In the genomic region with DNA sequence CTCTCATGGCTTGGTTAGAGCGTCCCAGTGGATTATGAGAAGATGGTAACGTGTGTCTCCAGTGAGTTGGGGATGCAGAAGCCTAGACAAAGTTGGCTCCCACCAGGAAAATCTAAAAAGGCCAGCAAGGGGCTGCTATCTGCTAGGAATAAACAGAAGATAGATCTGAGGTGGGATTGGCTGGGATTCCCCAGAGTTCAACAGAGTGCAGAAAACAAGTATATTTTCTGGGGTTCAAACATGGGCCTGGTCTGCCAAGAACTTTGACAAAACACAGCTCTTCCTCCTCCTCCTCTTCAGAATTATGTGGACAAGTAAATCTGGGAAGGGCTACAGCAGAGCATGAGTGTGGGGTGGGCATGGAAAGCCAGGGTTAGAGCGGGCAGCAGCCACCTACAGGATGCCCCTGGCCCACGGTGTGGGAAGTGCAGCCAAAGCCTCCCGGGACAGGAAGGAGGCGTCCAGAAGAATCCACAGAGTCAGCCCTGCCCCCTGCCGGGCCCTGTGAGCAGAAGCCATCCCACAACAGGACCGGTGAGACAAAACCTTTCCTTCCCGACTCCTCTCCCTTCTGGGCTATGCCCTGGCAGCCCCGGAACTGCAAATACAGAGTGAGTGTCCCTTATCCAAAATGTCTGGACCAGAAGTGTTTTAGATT, we compare ENCODE assay signal across 8 cellular contexts.
A peak's percentile ranks its signal among the peaks of the same experiment; 100 is the strongest.
DNase-seq lines count a peak whose midpoint lies in the region; FAIRE-seq and TF ChIP-seq lines count a peak whose summit lies in the region.

No MANE protein-coding gene starts in this region.

- H3K79me1 ChIP-seq in mesendoderm (ENCODE audit: low read length) = no peaks in the 10 kb centered on the region

- no peak overlapping the region for H2BK15ac ChIP-seq in mesendoderm (replicated peaks; ENCODE audit: low read depth)

- no CpG with 5 or more reads among the region's 10 CpGs for WGBS in mesendoderm (ENCODE audit: extremely low coverage, insufficient coverage, low lambda C conversion rate)

- H4K8ac ChIP-seq in mesendoderm (ENCODE audit: low read depth, low read length) = no peak overlapping the region

- H3K23ac ChIP-seq in mesendoderm (ENCODE audit: low read length) = no peak overlapping the region

- no peak overlapping the region for H2AK5ac ChIP-seq in mesendoderm (ENCODE audit: low read length)

- H3K56ac ChIP-seq in mesendoderm (ENCODE audit: low read length) = no peak overlapping the region

- intact Hi-C loops in colonic mucosa (cut with DNase I) = no loop called here

- no peaks in the 10 kb centered on the region for H3K36me3 ChIP-seq in OCI-LY3 (replicated peaks; ENCODE audit: low read depth, low read length)
- H3K36me3 ChIP-seq in colonic mucosa = no peaks in the 10 kb centered on the region
- H3K36me3 ChIP-seq in mesendoderm (ENCODE audit: control insufficient read depth, insufficient read depth, low read length) = no peaks in the 10 kb centered on the region

- DNase-seq in colonic mucosa (peak; percentile 31), mesendoderm (peak; percentile 77), putamen (ENCODE audit: low spot score) (no peak), NCI-H1417 (lab: John Stamatoyannopoulos, UW) (no peak), frontal cortex (ENCODE audit: low spot score in 2 of 2) (no peak)
- no peak for DNase-seq in stimulated activated CD4-positive, alpha-beta T cell treated with anti-CD3 and anti-CD28 coated beads, Interleukin-1b, Interleukin-23, amount 100 ng/mL, for 48 hours

- peaks cover 20% of the 10 kb centered on the region for H3K4me1 ChIP-seq in OCI-LY3 (ENCODE audit: low read length)
- H3K4me1 ChIP-seq in colonic mucosa = no peaks in the 10 kb centered on the region
- H3K4me1 ChIP-seq in mesendoderm (ENCODE audit: control insufficient read depth, low read depth, low read length) = peaks cover 5% of the 10 kb centered on the region

- TF ChIP-seq CTCF in GM12875 (IDR thresholded peaks at IDR 0.05; ENCODE audit: borderline replicate concordance, insufficient read depth, low read depth, low read length) (peak; percentile 65), OCI-LY3 (IDR thresholded peaks at IDR 0.05; ENCODE audit: low read depth, low read length) (peak; percentile 59), colonic mucosa (IDR thresholded peaks at IDR 0.05) (peak; percentile 33)

- H2AFZ ChIP-seq in OCI-LY3 (ENCODE audit: low read depth, low read length) = no peak overlapping the region; the same call in 1 of the 2 replicates

- no peak overlapping the region for H2BK5ac ChIP-seq in mesendoderm (ENCODE audit: low read length)

- H3K4me3 ChIP-seq in GM12875 (ENCODE audit: low read depth, low read length) (no peak overlapping the region), OCI-LY3 (ENCODE audit: low read length) (no peak overlapping the region), colonic mucosa (no peak overlapping the region), mesendoderm (ENCODE audit: low read length) (no peak overlapping the region)

- no peak overlapping the region for H3K9ac ChIP-seq in OCI-LY3 (ENCODE audit: low read length)
- H3K9ac ChIP-seq in colonic mucosa (ENCODE audit: low read depth in 2 of 2, low read length in 2 of 2) = no peak overlapping the region
- no peak overlapping the region for H3K9ac ChIP-seq in mesendoderm (ENCODE audit: low read length)

- H3K27me3 ChIP-seq in OCI-LY3 (ENCODE audit: low read depth, low read length) (peaks cover 7% of the 10 kb centered on the region), colonic mucosa (no peaks in the 10 kb centered on the region), mesendoderm (ENCODE audit: insufficient read depth, low read length, poor library complexity) (no peaks in the 10 kb centered on the region)

- H3K18ac ChIP-seq in mesendoderm (ENCODE audit: low read length) = no peak overlapping the region

- H3K27ac ChIP-seq in OCI-LY3 (ENCODE audit: low read length) (no peak overlapping the region), colonic mucosa (no peak overlapping the region), mesendoderm (ENCODE audit: low read depth, low read length) (no peak overlapping the region)

- no peak overlapping the region for H3K4ac ChIP-seq in mesendoderm (ENCODE audit: low read depth, low read length)

- H4K20me1 ChIP-seq in OCI-LY3 (ENCODE audit: insufficient read depth, low read length) = no peaks in the 10 kb centered on the region

- H4K5ac ChIP-seq in mesendoderm (ENCODE audit: low read length) = no peak overlapping the region

- H3K79me2 ChIP-seq in OCI-LY3 (ENCODE audit: low read length) = no peaks in the 10 kb centered on the region
- H3K79me2 ChIP-seq in mesendoderm (ENCODE audit: control insufficient read depth, insufficient read depth, low read length) = no peaks in the 10 kb centered on the region

- H2BK120ac ChIP-seq in mesendoderm (ENCODE audit: low read depth, low read length) = no peak overlapping the region

- no peak for FAIRE-seq in frontal cortex (lab: Jason Lieb, UNC)

- H3K9me3 ChIP-seq in OCI-LY3 (ENCODE audit: insufficient read depth, low read length) (no peaks in the 10 kb centered on the region), colonic mucosa (no peaks in the 10 kb centered on the region)

- H3K4me2 ChIP-seq in OCI-LY3 (ENCODE audit: low read length) = no peak overlapping the region
- H3K4me2 ChIP-seq in mesendoderm (ENCODE audit: low read length) = no peak overlapping the region

Comparison
In these comparisons a context has a peak if more than half of its experiments do, and no peak if none do; other contexts are left out.
1. DNase-seq: peak in colonic mucosa (single experiment) and mesendoderm (single experiment); none in putamen (single experiment), NCI-H1417 (0 of 3), frontal cortex (0 of 2) and stimulated activated CD4-positive, alpha-beta T cell treated with anti-CD3 and anti-CD28 coated beads, Interleukin-1b, Interleukin-23, amount 100 ng/mL, for 48 hours (single experiment).
2. Peak in every context shown above with its lines, with median percentiles within 50 percentile points of each other: CTCF ChIP-seq.